ENCODE assay signal across 16 cellular contexts in genomic region chr12:67137256-67137655, GRCh38.
"Had no signal": no experiment of that assay in that cellular context is flagged by ENCODE, and none has a peak within 500 bp of the region (broad histone marks: within the 10 kb centered on the region; RNA-seq: fewer than 3 reads in every experiment).

No MANE protein-coding gene starts in this region.

- H3K9me3 ChIP-seq: esophagus squamous epithelium, gastrocnemius medialis, heart right ventricle, pancreas, stomach, thoracic aorta had no signal

- H3K9ac ChIP-seq: neural progenitor cell had no signal

- ATAC-seq: activated naive CD4-positive, alpha-beta T cell treated with anti-CD3 and anti-CD28 coated beads, Interleukin-2, amount 50 U/mL, for 72 hours; gastrocnemius medialis; heart right ventricle; pancreas had no signal

- H3K4me2 ChIP-seq: neural progenitor cell had no signal

- H3K27ac Mint-ChIP-seq: activated naive CD4-positive, alpha-beta T cell treated with anti-CD3 and anti-CD28 coated beads, Interleukin-2, amount 50 U/mL, for 72 hours; activated T-cell treated with anti-CD3 and anti-CD28 coated beads, Interleukin-2, amount 50 U/mL, for 24 hours; endodermal cell; neural progenitor cell had no signal

- DNase-seq: activated CD4-positive, alpha-beta T cell treated with anti-CD3 and anti-CD28 coated beads, Interleukin-2, amount 50 U/mL, for 4 hours; activated effector memory CD4-positive, alpha-beta T cell treated with anti-CD3 and anti-CD28 coated beads, Interleukin-2, amount 50 U/mL, for 16 hours; activated T-cell treated with anti-CD3 and anti-CD28 coated beads, Interleukin-2, amount 50 U/mL, for 24 hours; amygdala; brain microvascular endothelial cell; endodermal cell; esophagus squamous epithelium; gastrocnemius medialis; heart right ventricle; kidney; pancreas; stimulated activated CD4-positive, alpha-beta T cell treated with anti-CD3 and anti-CD28 coated beads, Interleukin-4, amount 100 ng/mL, for 4 hours; stomach had no signal

- H3K9me3 Mint-ChIP-seq: activated naive CD4-positive, alpha-beta T cell treated with anti-CD3 and anti-CD28 coated beads, Interleukin-2, amount 50 U/mL, for 72 hours; activated T-cell treated with anti-CD3 and anti-CD28 coated beads, Interleukin-2, amount 50 U/mL, for 24 hours; endodermal cell; neural progenitor cell had no signal

- H2AFZ ChIP-seq: neural progenitor cell had no signal

- H3K4me3 ChIP-seq: esophagus squamous epithelium, gastrocnemius medialis, heart right ventricle, neural progenitor cell, pancreas, stomach, thoracic aorta had no signal

- H3K4me3 Mint-ChIP-seq: activated T-cell treated with anti-CD3 and anti-CD28 coated beads, Interleukin-2, amount 50 U/mL, for 24 hours; endodermal cell; neural progenitor cell had no signal

- H3K27me3 ChIP-seq: brain microvascular endothelial cell, gastrocnemius medialis, neural progenitor cell, pancreas, stomach had no signal

- H3K36me3 ChIP-seq: brain microvascular endothelial cell, esophagus squamous epithelium, gastrocnemius medialis, heart right ventricle, neural progenitor cell, pancreas, stomach, thoracic aorta had no signal

- H3K27ac ChIP-seq: brain microvascular endothelial cell, esophagus squamous epithelium, gastrocnemius medialis, heart right ventricle, neural progenitor cell, pancreas, stomach, thoracic aorta had no signal

- H3K4me1 ChIP-seq: esophagus squamous epithelium, gastrocnemius medialis, heart right ventricle, pancreas, stomach had no signal

- H3K36me3 Mint-ChIP-seq: activated naive CD4-positive, alpha-beta T cell treated with anti-CD3 and anti-CD28 coated beads, Interleukin-2, amount 50 U/mL, for 72 hours; neural progenitor cell had no signal
